Comparison of ENCODE assay signal across 1 cellular context in the genomic region with DNA sequence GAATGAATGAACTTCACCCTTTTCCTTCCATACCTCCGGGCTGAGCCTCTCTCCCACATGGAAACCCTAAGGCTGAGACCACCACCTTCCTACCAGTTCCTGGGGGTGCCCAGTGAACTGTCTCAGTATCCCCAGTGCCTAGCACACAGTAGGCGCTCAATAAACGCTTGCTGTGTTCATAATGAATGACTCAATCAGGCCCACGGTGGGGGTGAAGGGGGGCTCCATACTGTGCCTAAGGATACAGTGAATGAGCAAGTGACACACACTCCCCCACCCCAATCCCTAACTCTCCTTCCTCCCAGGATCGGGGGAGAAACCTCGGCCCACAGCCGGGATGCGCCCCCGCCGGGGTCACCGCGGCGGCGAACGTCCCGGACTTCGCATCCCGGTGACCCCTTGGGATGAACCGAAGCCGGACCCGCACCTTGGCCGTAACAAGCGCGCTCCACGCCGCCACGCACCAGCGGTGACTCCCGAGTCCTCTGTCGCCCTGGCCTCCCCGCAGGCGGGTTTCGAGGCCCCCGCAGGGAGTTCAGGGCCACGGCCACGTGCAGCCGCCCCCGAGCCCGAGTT.
TF ChIP-seq lines count a peak whose summit lies in the region.

No MANE protein-coding gene starts in this region.

TF ChIP-seq in IMR-90, 13 proteins besides CTCF, POLR2A, EP300 and RAD21:
- TF ChIP-seq MAZ (IDR thresholded peaks at IDR 0.05; ENCODE audit: borderline replicate concordance, low read depth, low read length) (peak; percentile 17; the same call in 1 of the 2 replicates), NFE2L2 (IDR thresholded peaks at IDR 0.05; ENCODE audit: low read depth, low read length) (no peak), RCOR1 (IDR thresholded peaks at IDR 0.05; ENCODE audit: insufficient replicate concordance, low read length) (no peak)
TF ChIP-seq in IMR-90: peak in this region for 1.
